In the genomic region with DNA sequence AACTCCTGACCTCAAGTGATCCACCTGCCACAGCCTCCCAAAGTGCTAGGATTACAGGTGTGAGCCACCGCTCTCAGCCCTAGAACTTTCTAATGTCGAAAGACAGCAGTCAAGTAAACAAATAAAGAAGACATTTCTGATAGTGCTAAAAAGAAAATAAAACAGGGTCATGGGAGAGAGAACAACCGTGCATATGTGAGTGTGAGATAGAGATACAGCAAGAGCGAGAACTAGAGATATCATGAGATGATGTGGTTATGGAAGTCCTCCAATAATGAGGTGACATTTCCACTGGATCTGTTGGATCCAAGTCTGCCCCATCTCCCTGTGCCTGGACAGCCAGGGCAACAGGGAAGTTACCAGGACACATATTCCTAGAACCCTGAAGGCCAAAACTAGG, we compare ENCODE assay signal across 26 cellular contexts. TPM values are rescaled to one million over a fixed set of nuclear protein-coding genes. Genes with fewer than 3 reads are reported as not detected.
"Had no signal": no experiment of that assay in that cellular context is flagged by ENCODE, and none has a peak within 500 bp of the region (broad histone marks: within the 10 kb centered on the region; RNA-seq: fewer than 3 reads in every experiment).

No MANE protein-coding gene starts in this region.

- H3K27me3 ChIP-seq: MG63, SJSA1 had no signal

- H3K9ac ChIP-seq: KMS-11 had no signal

- H3K36me3 ChIP-seq: MG63, SJSA1 had no signal

- H3K4me3 ChIP-seq: MG63, SJSA1, SK-N-MC had no signal

- FAIRE-seq: HepG2 had no signal

- H3K9me3 ChIP-seq: MG63, SJSA1 had no signal

- DNase-seq: IMR-90, Kasumi-1, MG63, NCI-H1092, NCI-H1105 treated with DMSO at 0.1 percent for 48 hours, NCI-H1417 treated with DMSO at 0.1 percent for 48 hours, NCI-H146, NCI-H1694 treated with DMSO at 0.1 percent for 48 hours, NCI-H1930, NCI-H2081, NCI-H2107, NCI-H226, NCI-H446, NCI-H510A, NCI-H524 treated with DMSO at 0.1 percent for 48 hours, NCI-H69, NCI-H774, Right ventricle myocardium superior, SIG-M5 had no signal

- ATAC-seq: HepG2, Panc1 had no signal

- H3K27ac ChIP-seq: KMS-11, SJSA1, SK-N-MC had no signal

- H3K4me2 ChIP-seq: KMS-11 had no signal

RNA-seq across cellular contexts. Expression of a gene that starts 56.9 kb away (rescaled TPM):
- total RNA-seq: HT1080, IMR-90, RPMI7951, SJSA1 had no signal
- polyA plus RNA-seq: IMR-90 had no signal
